Comparison of ENCODE assay signal across 8 cellular contexts in genomic region chr9:109107402-109108240, GRCh38. TPM values are rescaled to one million over a fixed set of nuclear protein-coding genes. Genes with fewer than 3 reads are reported as not detected.
DNase-seq lines count a peak whose midpoint lies in the region; ATAC-seq and TF ChIP-seq lines count a peak whose summit lies in the region.

No MANE protein-coding gene starts in this region.

- H3K4me3 ChIP-seq in AG04449 (ENCODE audit: low read depth, low read length) (peak overlapping the region; percentile 41), lung (no peak overlapping the region)

- WGBS in lung, 2 donors = 34 to 54% methylated on average over 4 of the region's 4 CpGs

- CTCF ChIA-PET in AG04449 (lab: Yijun Ruan, JAX) = no interaction called here

- ATAC-seq in lung (ENCODE audit: insufficient read depth, low FRiP score) = no peak
- ATAC-seq in HG02759 (IDR thresholded peaks at IDR 0.05; ENCODE audit: unreplicated experiment) = no peak
- ATAC-seq in GM19397 (IDR thresholded peaks at IDR 0.05; ENCODE audit: unreplicated experiment) = no peak

- no peak for DNase-seq in AG04449 (ENCODE audit: low read depth, low spot score)
- peak; percentile 70 for DNase-seq in HT-29 (ENCODE audit: low spot score)
- DNase-seq in lung (ENCODE audit: low spot score) = no peak
- DNase-seq in SIG-M5 treated with dmso at 0.1 percent for 504 hours (lab: John Stamatoyannopoulos, UW; ENCODE audit: unreplicated experiment) = no peak
- no peak for DNase-seq in glutamatergic neuron

- no peak overlapping the region for H3K27ac Mint-ChIP-seq in glutamatergic neuron (ENCODE audit: unreplicated experiment)

- TF ChIP-seq CTCF in AG04449 (IDR thresholded peaks at IDR 0.05; ENCODE audit: insufficient read depth, low read length, missing control alignments) (no peak), lung (IDR thresholded peaks at IDR 0.05; ENCODE audit: control extremely low read depth, extremely low read depth) (no peak), glutamatergic neuron (IDR thresholded peaks at IDR 0.05; ENCODE audit: partially characterized antibody, unreplicated experiment) (no peak)

- no peaks in the 10 kb centered on the region for H3K27me3 Mint-ChIP-seq in glutamatergic neuron (ENCODE audit: unreplicated experiment)

- H3K36me3 Mint-ChIP-seq in glutamatergic neuron (ENCODE audit: unreplicated experiment) = peaks cover 12% of the 10 kb centered on the region

- H3K4me3 Mint-ChIP-seq in glutamatergic neuron (ENCODE audit: unreplicated experiment) = no peak overlapping the region

- H3K4me1 ChIP-seq in lung (ENCODE audit: control insufficient read depth in 2 of 2, insufficient read depth in 2 of 2, low read length in 2 of 2) = peaks cover 3 to 11% of the 10 kb centered on the region in 2 donors

- peak overlapping the region; percentile 55 for H3K27ac ChIP-seq in angular gyrus (ENCODE audit: low read depth, low read length)
- H3K27ac ChIP-seq in lung (ENCODE audit: low read depth in 1 of 2, low read length in 1 of 2) = peak overlapping the region; percentile 44 to 87

- POLR2A ChIA-PET in AG04449 (lab: Yijun Ruan, JAX) = no interaction called here

- H3K27me3 ChIP-seq in lung (ENCODE audit: control insufficient read depth, insufficient read depth) = no peaks in the 10 kb centered on the region

- no peaks in the 10 kb centered on the region for H3K9me3 ChIP-seq in lung (ENCODE audit: control insufficient read depth in 2 of 2, insufficient read depth in 1 of 2, low read length in 1 of 2)

- no peaks in the 10 kb centered on the region for H3K9me3 Mint-ChIP-seq in glutamatergic neuron (ENCODE audit: unreplicated experiment)

- H3K4me1 Mint-ChIP-seq in glutamatergic neuron (ENCODE audit: low read depth, unreplicated experiment) = peaks cover 3% of the 10 kb centered on the region

- peaks cover 1 to 3% of the 10 kb centered on the region in 2 donors for H3K36me3 ChIP-seq in lung (ENCODE audit: control insufficient read depth in 2 of 2, insufficient read depth in 2 of 2, low read length in 2 of 2)

RNA-seq across cellular contexts. Expression of gene TMEM245, which starts 12.1 kb away (rescaled TPM):
- 14.8 and 17.1 TPM in 2 replicates for total RNA-seq in HT-29 (2014; rRNA removed; shearing (Covaris generic))
- total RNA-seq in lung (100 to 1,000 TPM in 1 of 2 donors, 10 to 100 TPM in 1; 63.3 to 137 TPM), glutamatergic neuron (ENCODE audit: unreplicated experiment) (26.5 TPM)
- 10 to 100 TPM; 15.0 to 20.8 TPM for polyA plus RNA-seq in lung

RNA-seq across cellular contexts. Expression of gene FRRS1L, which starts 59.4 kb away (rescaled TPM):
- total RNA-seq in HT-29 (2014; rRNA removed; shearing (Covaris generic)) = not detected in 2 replicates
- total RNA-seq in lung = 1 to 10 TPM in 1 of 2 donors, under 1 TPM in 1; 0.03 to 1.2 TPM
- under 1 TPM in 1 of 2 donors, not detected in 1; under 0.01 TPM for polyA plus RNA-seq in lung
- total RNA-seq in glutamatergic neuron (ENCODE audit: unreplicated experiment) = 4.4 TPM
